In genomic region chr1:223809840-223810239, GRCh38 we compare ENCODE assay signal across 7 cellular contexts. TPM values are rescaled to one million over a fixed set of nuclear protein-coding genes. Genes with fewer than 3 reads are reported as not detected.
DNase-seq lines count a peak whose midpoint lies in the region; FAIRE-seq and TF ChIP-seq lines count a peak whose summit lies in the region.
"Not testable (repeated sequence)": the region's sequence is repeated elsewhere in the genome, so short reads cannot be mapped to it uniquely, and the experiment has no call there.

No MANE protein-coding gene starts in this region.

- H3K36me3 ChIP-seq in GM23248 (ENCODE audit: low read depth), result not testable (repeated sequence)
- peaks cover 13% of the 10 kb centered on the region for H3K36me3 ChIP-seq in astrocyte (ENCODE audit: insufficient read depth, low read length)

- H3K27me3 Mint-ChIP-seq in astrocyte (ENCODE audit: low read depth, unreplicated experiment), result not testable (repeated sequence)

- H3K36me3 Mint-ChIP-seq in astrocyte (ENCODE audit: low read depth, unreplicated experiment), result peaks cover 30% of the 10 kb centered on the region

- H3K4me3 Mint-ChIP-seq in astrocyte (ENCODE audit: unreplicated experiment), result not testable (repeated sequence)

- not testable (repeated sequence) for H3K27ac Mint-ChIP-seq in astrocyte (ENCODE audit: unreplicated experiment)

- H3K79me2 ChIP-seq in GM23248 (ENCODE audit: insufficient read depth), result peaks cover 14% of the 10 kb centered on the region
- peaks cover 20% of the 10 kb centered on the region for H3K79me2 ChIP-seq in astrocyte (ENCODE audit: insufficient read depth, low read length)

- DNase-seq in Caki2 (ENCODE audit: low read depth) (peak; percentile 58), GM23248 (peak; percentile 11), LHCN-M2 (ENCODE audit: low read depth) (peak; percentile 54), RCC 7860 (ENCODE audit: low spot score) (peak; percentile 50), astrocyte (ENCODE audit: low read depth) (peak; percentile 26), fibroblast of mammary gland (ENCODE audit: low read depth) (peak; percentile 32), renal cortical epithelial cell (ENCODE audit: low read depth) (peak; percentile 43)

- not testable (repeated sequence) for H3K4me3 ChIP-seq in GM23248; astrocyte (ENCODE audit: insufficient read depth, low read depth, low read length); fibroblast of mammary gland (ENCODE audit: control insufficient read depth, low read depth, low read length)

- FAIRE-seq in RCC 7860 (lab: Jason Lieb, UNC); astrocyte (lab: Jason Lieb, UNC): not testable (repeated sequence)

- H3K4me2 ChIP-seq in GM23248 (ENCODE audit: unreplicated experiment); astrocyte (ENCODE audit: low read length): not testable (repeated sequence)

- H3K4me1 Mint-ChIP-seq in astrocyte (ENCODE audit: low read depth, unreplicated experiment), result not testable (repeated sequence)

- not testable (repeated sequence) for H3K9me3 Mint-ChIP-seq in astrocyte (ENCODE audit: unreplicated experiment)

- not testable (repeated sequence) for H3K27ac ChIP-seq in GM23248
- H3K27ac ChIP-seq in astrocyte (ENCODE audit: low read depth, low read length), result peak overlapping the region; percentile 37

- not testable (repeated sequence) for TF ChIP-seq CTCF in astrocyte (IDR thresholded peaks at IDR 0.05; ENCODE audit: insufficient read depth, low read depth, low read length); fibroblast of mammary gland (conservative IDR thresholded peaks at IDR 0.05; ENCODE audit: control insufficient read depth, insufficient read depth, low read depth, low read length)

- not testable (repeated sequence) for H2AFZ ChIP-seq in GM23248; astrocyte (ENCODE audit: low read depth, low read length)

- H3K27me3 ChIP-seq in GM23248 (replicated peaks; ENCODE audit: insufficient read depth); astrocyte (ENCODE audit: insufficient read depth, low read length): not testable (repeated sequence)

- H3F3A ChIP-seq in GM23248 (ENCODE audit: insufficient read depth), result peaks cover 19% of the 10 kb centered on the region; the same call in 1 of the 2 replicates

- H3K9ac ChIP-seq in GM23248; astrocyte (ENCODE audit: low read length): not testable (repeated sequence)

- 81% methylated on average over 6 of the region's 6 CpGs for WGBS in GM23248 (ENCODE audit: low coverage in 1 of 2, low lambda C conversion rate in 2 of 2, missing lambda C conversion rate in 2 of 2), 2 experiments

- not testable (repeated sequence) for H4K20me1 ChIP-seq in GM23248 (ENCODE audit: insufficient read depth); astrocyte (ENCODE audit: insufficient read depth, low read length)

- not testable (repeated sequence) for H3K9me3 ChIP-seq in GM23248 (ENCODE audit: low read depth); astrocyte (ENCODE audit: insufficient read depth, low read depth, low read length)

- H3K9me2 ChIP-seq in GM23248 (ENCODE audit: insufficient read depth), result not testable (repeated sequence)

- peaks cover 16% of the 10 kb centered on the region for H3K4me1 ChIP-seq in GM23248 (ENCODE audit: insufficient read depth)
- H3K4me1 ChIP-seq in astrocyte (ENCODE audit: insufficient read depth, low read length), result not testable (repeated sequence)

- in situ Hi-C loops in Caki2 (cut with HindIII; ENCODE audit: low pct_unique_long_range_greater_than_20kb, low sequenced_read_pairs); GM23248 (cut with MboI): not testable (repeated sequence)

RNA-seq across cellular contexts. Expression of gene TP53BP2, which starts 35.9 kb away (rescaled TPM):
- 31.8 and 53.1 TPM in 2 replicates for total RNA-seq in Caki2 (2014; rRNA removed; shearing (Covaris generic); ENCODE audit: low replicate concordance)
- 16.9 and 18.2 TPM in 2 replicates for total RNA-seq in GM23248 (2014; rRNA removed; shearing (Covaris generic))
- 8.3 and 9.2 TPM in 2 replicates for polyA plus RNA-seq in GM23248 (2016; fragmentation: Nextera tagmentation; extraction: Ambion mirVana)
- total RNA-seq in LHCN-M2 (2014; rRNA removed) (28.5 and 35.1 TPM in 2 replicates), astrocyte (42.3 and 46.6 TPM in 2 replicates), renal cortical epithelial cell (118 and 148 TPM in 2 replicates)
- 10.2 TPM for polyA plus RNA-seq in LHCN-M2 (2012)
